In genomic region chr2:189763908-189764661, GRCh38 we compare ENCODE assay signal across 8 cellular contexts. TPM values are rescaled to one million over a fixed set of nuclear protein-coding genes. Genes with fewer than 3 reads are reported as not detected.
A peak's percentile ranks its signal among the peaks of the same experiment; 100 is the strongest.
DNase-seq lines count a peak whose midpoint lies in the region; ATAC-seq and TF ChIP-seq lines count a peak whose summit lies in the region.
"Had no signal": no experiment of that assay in that cellular context is flagged by ENCODE, and none has a peak within 500 bp of the region (broad histone marks: within the 10 kb centered on the region; RNA-seq: fewer than 3 reads in every experiment).

No MANE protein-coding gene starts in this region.

- peak; percentile 22 for DNase-seq in EL
- peak; percentile 54 for DNase-seq in adipocyte (ENCODE audit: low read depth)
- DNase-seq in natural killer cell = no peak
- DNase-seq in DMS153 (lab: John Stamatoyannopoulos, UW) = no peak
- DNase-seq in HEK293T (ENCODE audit: extremely low spot score) = no peak
- DNase-seq in NOMO-1 treated with DMSO at 0.1 percent for 48 hours (lab: John Stamatoyannopoulos, UW; ENCODE audit: unreplicated experiment) = no peak

- peaks cover 6 to 7% of the 10 kb centered on the region in 2 donors for H3K4me1 Mint-ChIP-seq in natural killer cell

- H3K36me3 ChIP-seq in KOPT-K1 (ENCODE audit: insufficient read depth, low read length) (peaks cover 30% of the 10 kb centered on the region), adipocyte (ENCODE audit: control insufficient read depth, insufficient read depth, low read length, severe bottlenecking) (peaks cover 27% of the 10 kb centered on the region)

- peak overlapping the region; percentile 99 for H3K4me3 Mint-ChIP-seq in natural killer cell

- H3K27ac ChIP-seq in KOPT-K1 (ENCODE audit: low read depth, low read length, poor library complexity, severe bottlenecking) = peak overlapping the region; percentile 84

- no peaks in the 10 kb centered on the region for H3K27me3 ChIP-seq in adipocyte (replicated peaks; ENCODE audit: control insufficient read depth, insufficient read depth, low read length)

- POLR2A ChIA-PET in HEK293T (lab: Yijun Ruan, JAX) = no interaction called here

- H3K27ac Mint-ChIP-seq in natural killer cell = peak overlapping the region in 1 of 2 donors; percentile 98

- intact Hi-C loops in natural killer cell (cut with micrococcal nuclease) = loop anchor here (2.0 kb wide), 1 partner anchor 323 kb away; the partner anchor contains the start of gene WDR75

- H3K9me3 ChIP-seq in KOPT-K1 (ENCODE audit: insufficient read depth, low read length, poor library complexity, severe bottlenecking) (no peaks in the 10 kb centered on the region), adipocyte (ENCODE audit: control insufficient read depth, low read length) (no peaks in the 10 kb centered on the region)

- no peaks in the 10 kb centered on the region for H3K9me3 Mint-ChIP-seq in natural killer cell

- no peak for ATAC-seq in natural killer cell

- CTCF ChIA-PET in HEK293T (lab: Yijun Ruan, JAX) = interaction anchor here (0.6 to 0.7 kb wide), 4 partner anchors 29 to 1007 kb away, joined by 3 to 7 read pairs (median 4); no protein-coding TSS in a partner anchor

- no peak for TF ChIP-seq CTCF in natural killer cell (IDR thresholded peaks at IDR 0.05)

- peak overlapping the region; percentile 86 for H3K9ac ChIP-seq in adipocyte (ENCODE audit: low read length)

- peaks cover 18% of the 10 kb centered on the region for H3K4me1 ChIP-seq in adipocyte (ENCODE audit: control insufficient read depth, insufficient read depth, low read length)

- H3K4me3 ChIP-seq in adipocyte (ENCODE audit: low read length) = peak overlapping the region; percentile 98
- H3K4me3 ChIP-seq: lung had no signal

- no peaks in the 10 kb centered on the region for H3K27me3 Mint-ChIP-seq in natural killer cell (ENCODE audit: low read depth in 2 of 2)

- H3K36me3 Mint-ChIP-seq in natural killer cell = no peaks in the 10 kb centered on the region

TF ChIP-seq in HEK293T, 16 proteins besides CTCF, POLR2A, EP300 and RAD21:
- no peak for TF ChIP-seq ELF4 (IDR thresholded peaks at IDR 0.05)
- TF ChIP-seq BHLHE40 (IDR thresholded peaks at IDR 0.05; ENCODE audit: borderline replicate concordance) = no peak
- TF ChIP-seq FOXA1 (IDR thresholded peaks at IDR 0.05) = no peak
- TF ChIP-seq ZNF384 (IDR thresholded peaks at IDR 0.05) = no peak
- no peak for TF ChIP-seq SUZ12 (IDR thresholded peaks at IDR 0.05)
- TF ChIP-seq TARDBP (IDR thresholded peaks at IDR 0.05) = no peak
- TF ChIP-seq LEF1 (IDR thresholded peaks at IDR 0.05; ENCODE audit: borderline replicate concordance) = no peak
- TF ChIP-seq FOXM1 (IDR thresholded peaks at IDR 0.05; ENCODE audit: borderline replicate concordance) = no peak
- TF ChIP-seq PKNOX1 (IDR thresholded peaks at IDR 0.05) = no peak

RNA-seq across cellular contexts. Expression of gene OSGEPL1, which starts 1.5 kb away (rescaled TPM):
- total RNA-seq in natural killer cell = 10 to 100 TPM in 1 of 3 donors, 1 to 10 TPM in 2; 5.6 to 10.2 (median 8.5) TPM

RNA-seq across cellular contexts. Expression of gene ORMDL1, which starts 20.1 kb away (rescaled TPM):
- total RNA-seq in natural killer cell = 100 to 1,000 TPM in 2 of 3 donors, 10 to 100 TPM in 1; 83.1 to 103 (median 101) TPM

RNA-seq across cellular contexts. Expression of gene PMS1, which starts 20.2 kb away (rescaled TPM):
- total RNA-seq in natural killer cell = 10 to 100 TPM; 28.9 to 32.3 (median 29.1) TPM

Comparison
In these comparisons a context has a peak if more than half of its experiments do, and no peak if none do; other contexts are left out.
1. DNase-seq: peak in EL (single experiment) and adipocyte (single experiment); none in natural killer cell (single experiment), DMS153 (single experiment), HEK293T (single experiment) and NOMO-1 treated with DMSO at 0.1 percent for 48 hours (single experiment).